1 cellular context compared by ENCODE assay signal in genomic region chr22:50184541-50185383, GRCh38.
TF ChIP-seq lines count a peak whose summit lies in the region.

No MANE protein-coding gene starts in this region.

TF ChIP-seq in H1, 55 proteins besides CTCF, POLR2A, EP300 and RAD21:
- TF ChIP-seq CBX5 (IDR thresholded peaks at IDR 0.05; ENCODE audit: low read depth, low read length) = no peak
- peak; percentile 16; the same call in 1 of the 2 replicates for TF ChIP-seq RBBP5 (IDR thresholded peaks at IDR 0.05; ENCODE audit: borderline replicate concordance, low read depth, low read length)
- TF ChIP-seq CHD2 (IDR thresholded peaks at IDR 0.05; ENCODE audit: low read length) = no peak
- no peak for TF ChIP-seq SIX5 (IDR thresholded peaks at IDR 0.05; ENCODE audit: low read depth, low read length)
- TF ChIP-seq MAFK (IDR thresholded peaks at IDR 0.05; ENCODE audit: low read depth, low read length) = no peak
- TF ChIP-seq TEAD4 (IDR thresholded peaks at IDR 0.05; ENCODE audit: low read depth, low read length) = no peak
- TF ChIP-seq TBP (IDR thresholded peaks at IDR 0.05; ENCODE audit: low read depth, low read length) = no peak
- no peak for TF ChIP-seq NANOG (IDR thresholded peaks at IDR 0.05; ENCODE audit: insufficient read depth, low read depth, low read length, poor library complexity, severe bottlenecking)
- no peak for TF ChIP-seq JUND (IDR thresholded peaks at IDR 0.05; ENCODE audit: low read length)
- no peak for TF ChIP-seq BACH1 (IDR thresholded peaks at IDR 0.05; ENCODE audit: low read length)
- no peak; the same call in 1 of the 2 replicates for TF ChIP-seq E2F6 (IDR thresholded peaks at IDR 0.05)
- TF ChIP-seq GABPA (IDR thresholded peaks at IDR 0.05; ENCODE audit: borderline replicate concordance, insufficient read depth, low read length) = peak; percentile 50; the same call in 1 of the 2 replicates
- no peak for TF ChIP-seq ASH2L (IDR thresholded peaks at IDR 0.05; ENCODE audit: low read length)
- peak; percentile 96 for TF ChIP-seq KDM4A (IDR thresholded peaks at IDR 0.05; ENCODE audit: low read depth, low read length, severe bottlenecking)
- TF ChIP-seq MAX (IDR thresholded peaks at IDR 0.05) = peak; percentile 43; the same call in 1 of the 2 replicates
- peak; percentile 62 for TF ChIP-seq SUZ12 (IDR thresholded peaks at IDR 0.05; ENCODE audit: low read length)
- no peak for TF ChIP-seq USF2 (IDR thresholded peaks at IDR 0.05; ENCODE audit: low read length)
- no peak for TF ChIP-seq CBX8 (IDR thresholded peaks at IDR 0.05; ENCODE audit: borderline replicate concordance, low read depth, low read length)
- no peak for TF ChIP-seq SIN3A (conservative IDR thresholded peaks at IDR 0.05 in 1 of 2, IDR thresholded peaks at IDR 0.05 in 1 of 2; ENCODE audit: low read depth in 1 of 2, low read length in 2 of 2)
- no peak for TF ChIP-seq POU5F1 (IDR thresholded peaks at IDR 0.05; ENCODE audit: low read depth, low read length)
